8 cellular contexts compared by ENCODE assay signal in genomic region chr6:113854531-113855499, GRCh38.
A peak's percentile ranks its signal among the peaks of the same experiment; 100 is the strongest.
DNase-seq lines count a peak whose midpoint lies in the region; ATAC-seq lines count a peak whose summit lies in the region.

No MANE protein-coding gene starts in this region.

- DNase-seq in ELR (ENCODE audit: low read depth) (peak; percentile 85), NCI-H774 (lab: John Stamatoyannopoulos, UW) (peak; percentile 96), astrocyte of the hippocampus (ENCODE audit: low read depth, low spot score) (peak; percentile 91), hepatic stellate cell (ENCODE audit: low spot score) (peak; percentile 81), posterior cingulate gyrus (peak; percentile 61 to 95 (median 72))

- intact Hi-C loops in posterior cingulate gyrus (cut with DNase I): loop anchor here (5.0 to 10.0 kb wide), 4 partner anchors 443 to 978 kb away; no protein-coding TSS in a partner anchor

- ATAC-seq in HG02981 (IDR thresholded peaks at IDR 0.05; ENCODE audit: unreplicated experiment) (peak; percentile 11), HG03565 (IDR thresholded peaks at IDR 0.05; ENCODE audit: unreplicated experiment) (no peak), GM18519 (IDR thresholded peaks at IDR 0.05; ENCODE audit: low FRiP score, unreplicated experiment) (no peak)
